In the genomic region with DNA sequence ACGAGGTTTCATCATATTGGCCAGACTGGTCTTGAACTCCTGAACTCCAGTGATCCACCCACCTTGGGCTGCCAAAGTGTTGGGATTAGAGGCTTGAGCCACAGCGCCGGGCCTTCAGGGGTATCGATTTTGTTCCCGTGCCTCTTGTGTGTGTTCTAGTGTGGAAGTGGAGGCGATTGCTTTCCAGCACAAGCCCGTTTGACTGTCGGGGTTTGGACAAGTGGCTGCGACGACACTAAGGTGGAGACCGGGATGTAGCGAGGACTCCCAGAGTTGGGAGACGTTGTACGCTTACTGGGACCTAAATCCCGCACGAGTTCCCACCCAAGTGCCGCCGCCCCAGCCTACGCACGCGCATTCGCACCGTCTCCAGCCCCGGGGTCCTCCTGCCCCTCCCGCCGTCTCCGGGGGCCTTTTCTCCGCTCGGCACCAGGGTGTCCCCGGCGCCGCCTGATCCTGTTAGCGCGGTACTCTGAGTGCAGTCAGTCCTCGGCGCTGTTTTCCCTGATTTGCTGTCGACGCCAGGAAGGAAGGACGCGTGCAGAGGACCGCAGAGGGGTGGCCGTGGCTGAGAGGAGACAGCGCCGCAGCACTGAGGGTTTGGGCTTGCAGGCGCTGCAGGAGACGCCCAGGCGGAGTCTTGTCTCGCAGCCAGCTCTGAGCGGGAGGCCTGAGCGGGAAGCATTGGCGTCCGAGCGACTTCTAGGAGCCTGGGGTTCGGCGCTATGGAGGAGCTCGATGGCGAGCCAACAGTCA, we compare ENCODE assay signal across 1 cellular context.
A peak's percentile ranks its signal among the peaks of the same experiment; 100 is the strongest.
TF ChIP-seq lines count a peak whose summit lies in the region.

A gene with protein sequence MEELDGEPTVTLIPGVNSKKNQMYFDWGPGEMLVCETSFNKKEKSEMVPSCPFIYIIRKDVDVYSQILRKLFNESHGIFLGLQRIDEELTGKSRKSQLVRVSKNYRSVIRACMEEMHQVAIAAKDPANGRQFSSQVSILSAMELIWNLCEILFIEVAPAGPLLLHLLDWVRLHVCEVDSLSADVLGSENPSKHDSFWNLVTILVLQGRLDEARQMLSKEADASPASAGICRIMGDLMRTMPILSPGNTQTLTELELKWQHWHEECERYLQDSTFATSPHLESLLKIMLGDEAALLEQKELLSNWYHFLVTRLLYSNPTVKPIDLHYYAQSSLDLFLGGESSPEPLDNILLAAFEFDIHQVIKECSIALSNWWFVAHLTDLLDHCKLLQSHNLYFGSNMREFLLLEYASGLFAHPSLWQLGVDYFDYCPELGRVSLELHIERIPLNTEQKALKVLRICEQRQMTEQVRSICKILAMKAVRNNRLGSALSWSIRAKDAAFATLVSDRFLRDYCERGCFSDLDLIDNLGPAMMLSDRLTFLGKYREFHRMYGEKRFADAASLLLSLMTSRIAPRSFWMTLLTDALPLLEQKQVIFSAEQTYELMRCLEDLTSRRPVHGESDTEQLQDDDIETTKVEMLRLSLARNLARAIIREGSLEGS (plus strand): TSS at position 643 of the 756 bp plus-strand sequence. CDS start 83 bp downstream, at position 726.

TF ChIP-seq in K562, 482 proteins besides CTCF, POLR2A, EP300 and RAD21 (continued from another document and continues in another):
- TF ChIP-seq, protein P1, sequence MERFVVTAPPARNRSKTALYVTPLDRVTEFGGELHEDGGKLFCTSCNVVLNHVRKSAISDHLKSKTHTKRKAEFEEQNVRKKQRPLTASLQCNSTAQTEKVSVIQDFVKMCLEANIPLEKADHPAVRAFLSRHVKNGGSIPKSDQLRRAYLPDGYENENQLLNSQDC (CRISPR knock-in tag; IDR thresholded peaks at IDR 0.05): no peak; the same call in 1 of the 2 replicates
- TF ChIP-seq ZNF316 (IDR thresholded peaks at IDR 0.05): no peak
- no peak for TF ChIP-seq ZNF785 (CRISPR knock-in tag; IDR thresholded peaks at IDR 0.05)
- no peak; the same call in 1 of the 2 replicates for TF ChIP-seq TEAD4 (IDR thresholded peaks at IDR 0.05; ENCODE audit: low read length)
- no peak for TF ChIP-seq TEAD4 (CRISPR knock-in tag; IDR thresholded peaks at IDR 0.05; ENCODE audit: borderline replicate concordance)
- TF ChIP-seq PTBP1 (IDR thresholded peaks at IDR 0.05; ENCODE audit: low read depth, low read length): no peak
- no peak for TF ChIP-seq ZNF134 (CRISPR knock-in tag; conservative IDR thresholded peaks at IDR 0.05)
- TF ChIP-seq EWSR1 (IDR thresholded peaks at IDR 0.05; ENCODE audit: borderline replicate concordance, low read depth, partially characterized antibody): no peak
- peak in 1 of 2 experiments; percentile 32; a peak in 1 of 4 replicates for TF ChIP-seq KDM4B (IDR thresholded peaks at IDR 0.05; ENCODE audit: borderline replicate concordance in 2 of 2, low read depth in 1 of 2)
- peak; percentile 92 for TF ChIP-seq EP400 (IDR thresholded peaks at IDR 0.05)
- TF ChIP-seq ESRRA (IDR thresholded peaks at IDR 0.05; ENCODE audit: borderline replicate concordance, low read depth): 0 out of 2 replicates have a peak, but pooled peaks have one; percentile 41
- no peak for TF ChIP-seq IRF2 (CRISPR knock-in tag; IDR thresholded peaks at IDR 0.05)
- peak; percentile 10; the same call in 1 of the 2 replicates for TF ChIP-seq MAFK (IDR thresholded peaks at IDR 0.05; ENCODE audit: low read length)
- peak; percentile 28; the same call in 1 of the 2 replicates for TF ChIP-seq ZNF212 (CRISPR knock-in tag; IDR thresholded peaks at IDR 0.05)
- no peak for TF ChIP-seq ZNF695 (CRISPR knock-in tag; IDR thresholded peaks at IDR 0.05)
- TF ChIP-seq ZNF583 (CRISPR knock-in tag; IDR thresholded peaks at IDR 0.05): no peak
- TF ChIP-seq, protein P2, sequence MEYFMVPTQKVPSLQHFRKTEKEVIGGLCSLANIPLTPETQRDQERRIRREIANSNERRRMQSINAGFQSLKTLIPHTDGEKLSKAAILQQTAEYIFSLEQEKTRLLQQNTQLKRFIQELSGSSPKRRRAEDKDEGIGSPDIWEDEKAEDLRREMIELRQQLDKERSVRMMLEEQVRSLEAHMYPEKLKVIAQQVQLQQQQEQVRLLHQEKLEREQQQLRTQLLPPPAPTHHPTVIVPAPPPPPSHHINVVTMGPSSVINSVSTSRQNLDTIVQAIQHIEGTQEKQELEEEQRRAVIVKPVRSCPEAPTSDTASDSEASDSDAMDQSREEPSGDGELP (CRISPR knock-in tag; IDR thresholded peaks at IDR 0.05; ENCODE audit: borderline replicate concordance): peak; percentile 81; the same call in 1 of the 2 replicates
- no peak for TF ChIP-seq FOXP1 (CRISPR knock-in tag; IDR thresholded peaks at IDR 0.05)
- TF ChIP-seq, protein P3, sequence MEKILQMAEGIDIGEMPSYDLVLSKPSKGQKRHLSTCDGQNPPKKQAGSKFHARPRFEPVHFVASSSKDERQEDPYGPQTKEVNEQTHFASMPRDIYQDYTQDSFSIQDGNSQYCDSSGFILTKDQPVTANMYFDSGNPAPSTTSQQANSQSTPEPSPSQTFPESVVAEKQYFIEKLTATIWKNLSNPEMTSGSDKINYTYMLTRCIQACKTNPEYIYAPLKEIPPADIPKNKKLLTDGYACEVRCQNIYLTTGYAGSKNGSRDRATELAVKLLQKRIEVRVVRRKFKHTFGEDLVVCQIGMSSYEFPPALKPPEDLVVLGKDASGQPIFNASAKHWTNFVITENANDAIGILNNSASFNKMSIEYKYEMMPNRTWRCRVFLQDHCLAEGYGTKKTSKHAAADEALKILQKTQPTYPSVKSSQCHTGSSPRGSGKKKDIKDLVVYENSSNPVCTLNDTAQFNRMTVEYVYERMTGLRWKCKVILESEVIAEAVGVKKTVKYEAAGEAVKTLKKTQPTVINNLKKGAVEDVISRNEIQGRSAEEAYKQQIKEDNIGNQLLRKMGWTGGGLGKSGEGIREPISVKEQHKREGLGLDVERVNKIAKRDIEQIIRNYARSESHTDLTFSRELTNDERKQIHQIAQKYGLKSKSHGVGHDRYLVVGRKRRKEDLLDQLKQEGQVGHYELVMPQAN (IDR thresholded peaks at IDR 0.05; ENCODE audit: borderline replicate concordance): no peak
- TF ChIP-seq SMARCA5 (IDR thresholded peaks at IDR 0.05): 0 out of 2 replicates have a peak, but pooled peaks have one; percentile 12
- no peak for TF ChIP-seq SPI1 (IDR thresholded peaks at IDR 0.05; ENCODE audit: borderline replicate concordance, low read depth, low read length)
- TF ChIP-seq MTA1 (IDR thresholded peaks at IDR 0.05; ENCODE audit: borderline replicate concordance): peak; percentile 94
- TF ChIP-seq SMAD3 (CRISPR knock-in tag; conservative IDR thresholded peaks at IDR 0.05): no peak
- TF ChIP-seq PTTG1 (tag; IDR thresholded peaks at IDR 0.05; ENCODE audit: low read depth): no peak
- no peak for TF ChIP-seq STAT5B (CRISPR knock-in tag; IDR thresholded peaks at IDR 0.05)
- TF ChIP-seq, protein P4, sequence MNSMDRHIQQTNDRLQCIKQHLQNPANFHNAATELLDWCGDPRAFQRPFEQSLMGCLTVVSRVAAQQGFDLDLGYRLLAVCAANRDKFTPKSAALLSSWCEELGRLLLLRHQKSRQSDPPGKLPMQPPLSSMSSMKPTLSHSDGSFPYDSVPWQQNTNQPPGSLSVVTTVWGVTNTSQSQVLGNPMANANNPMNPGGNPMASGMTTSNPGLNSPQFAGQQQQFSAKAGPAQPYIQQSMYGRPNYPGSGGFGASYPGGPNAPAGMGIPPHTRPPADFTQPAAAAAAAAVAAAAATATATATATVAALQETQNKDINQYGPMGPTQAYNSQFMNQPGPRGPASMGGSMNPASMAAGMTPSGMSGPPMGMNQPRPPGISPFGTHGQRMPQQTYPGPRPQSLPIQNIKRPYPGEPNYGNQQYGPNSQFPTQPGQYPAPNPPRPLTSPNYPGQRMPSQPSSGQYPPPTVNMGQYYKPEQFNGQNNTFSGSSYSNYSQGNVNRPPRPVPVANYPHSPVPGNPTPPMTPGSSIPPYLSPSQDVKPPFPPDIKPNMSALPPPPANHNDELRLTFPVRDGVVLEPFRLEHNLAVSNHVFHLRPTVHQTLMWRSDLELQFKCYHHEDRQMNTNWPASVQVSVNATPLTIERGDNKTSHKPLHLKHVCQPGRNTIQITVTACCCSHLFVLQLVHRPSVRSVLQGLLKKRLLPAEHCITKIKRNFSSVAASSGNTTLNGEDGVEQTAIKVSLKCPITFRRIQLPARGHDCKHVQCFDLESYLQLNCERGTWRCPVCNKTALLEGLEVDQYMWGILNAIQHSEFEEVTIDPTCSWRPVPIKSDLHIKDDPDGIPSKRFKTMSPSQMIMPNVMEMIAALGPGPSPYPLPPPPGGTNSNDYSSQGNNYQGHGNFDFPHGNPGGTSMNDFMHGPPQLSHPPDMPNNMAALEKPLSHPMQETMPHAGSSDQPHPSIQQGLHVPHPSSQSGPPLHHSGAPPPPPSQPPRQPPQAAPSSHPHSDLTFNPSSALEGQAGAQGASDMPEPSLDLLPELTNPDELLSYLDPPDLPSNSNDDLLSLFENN (IDR thresholded peaks at IDR 0.05; ENCODE audit: low read depth in 2 of 2, low read length in 2 of 2): peak in 1 of 2 experiments; percentile 43; a peak in 1 of 4 replicates
- peak in 1 of 2 experiments; percentile 59; a peak in 1 of 4 replicates for TF ChIP-seq TEAD1 (CRISPR knock-in tag; IDR thresholded peaks at IDR 0.05)
- TF ChIP-seq MTA3 (IDR thresholded peaks at IDR 0.05; ENCODE audit: borderline replicate concordance): no peak; the same call in 1 of the 2 replicates
- peak; percentile 39; the same call in 1 of the 2 replicates for TF ChIP-seq GATAD2A (IDR thresholded peaks at IDR 0.05)
- TF ChIP-seq, protein P5, sequence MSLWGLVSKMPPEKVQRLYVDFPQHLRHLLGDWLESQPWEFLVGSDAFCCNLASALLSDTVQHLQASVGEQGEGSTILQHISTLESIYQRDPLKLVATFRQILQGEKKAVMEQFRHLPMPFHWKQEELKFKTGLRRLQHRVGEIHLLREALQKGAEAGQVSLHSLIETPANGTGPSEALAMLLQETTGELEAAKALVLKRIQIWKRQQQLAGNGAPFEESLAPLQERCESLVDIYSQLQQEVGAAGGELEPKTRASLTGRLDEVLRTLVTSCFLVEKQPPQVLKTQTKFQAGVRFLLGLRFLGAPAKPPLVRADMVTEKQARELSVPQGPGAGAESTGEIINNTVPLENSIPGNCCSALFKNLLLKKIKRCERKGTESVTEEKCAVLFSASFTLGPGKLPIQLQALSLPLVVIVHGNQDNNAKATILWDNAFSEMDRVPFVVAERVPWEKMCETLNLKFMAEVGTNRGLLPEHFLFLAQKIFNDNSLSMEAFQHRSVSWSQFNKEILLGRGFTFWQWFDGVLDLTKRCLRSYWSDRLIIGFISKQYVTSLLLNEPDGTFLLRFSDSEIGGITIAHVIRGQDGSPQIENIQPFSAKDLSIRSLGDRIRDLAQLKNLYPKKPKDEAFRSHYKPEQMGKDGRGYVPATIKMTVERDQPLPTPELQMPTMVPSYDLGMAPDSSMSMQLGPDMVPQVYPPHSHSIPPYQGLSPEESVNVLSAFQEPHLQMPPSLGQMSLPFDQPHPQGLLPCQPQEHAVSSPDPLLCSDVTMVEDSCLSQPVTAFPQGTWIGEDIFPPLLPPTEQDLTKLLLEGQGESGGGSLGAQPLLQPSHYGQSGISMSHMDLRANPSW (CRISPR knock-in tag; IDR thresholded peaks at IDR 0.05): peak; percentile 14; the same call in 1 of the 2 replicates
- TF ChIP-seq TRIM28 (IDR thresholded peaks at IDR 0.05): no peak
- TF ChIP-seq, protein P6, sequence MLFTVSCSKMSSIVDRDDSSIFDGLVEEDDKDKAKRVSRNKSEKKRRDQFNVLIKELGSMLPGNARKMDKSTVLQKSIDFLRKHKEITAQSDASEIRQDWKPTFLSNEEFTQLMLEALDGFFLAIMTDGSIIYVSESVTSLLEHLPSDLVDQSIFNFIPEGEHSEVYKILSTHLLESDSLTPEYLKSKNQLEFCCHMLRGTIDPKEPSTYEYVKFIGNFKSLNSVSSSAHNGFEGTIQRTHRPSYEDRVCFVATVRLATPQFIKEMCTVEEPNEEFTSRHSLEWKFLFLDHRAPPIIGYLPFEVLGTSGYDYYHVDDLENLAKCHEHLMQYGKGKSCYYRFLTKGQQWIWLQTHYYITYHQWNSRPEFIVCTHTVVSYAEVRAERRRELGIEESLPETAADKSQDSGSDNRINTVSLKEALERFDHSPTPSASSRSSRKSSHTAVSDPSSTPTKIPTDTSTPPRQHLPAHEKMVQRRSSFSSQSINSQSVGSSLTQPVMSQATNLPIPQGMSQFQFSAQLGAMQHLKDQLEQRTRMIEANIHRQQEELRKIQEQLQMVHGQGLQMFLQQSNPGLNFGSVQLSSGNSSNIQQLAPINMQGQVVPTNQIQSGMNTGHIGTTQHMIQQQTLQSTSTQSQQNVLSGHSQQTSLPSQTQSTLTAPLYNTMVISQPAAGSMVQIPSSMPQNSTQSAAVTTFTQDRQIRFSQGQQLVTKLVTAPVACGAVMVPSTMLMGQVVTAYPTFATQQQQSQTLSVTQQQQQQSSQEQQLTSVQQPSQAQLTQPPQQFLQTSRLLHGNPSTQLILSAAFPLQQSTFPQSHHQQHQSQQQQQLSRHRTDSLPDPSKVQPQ (CRISPR knock-in tag; IDR thresholded peaks at IDR 0.05; ENCODE audit: borderline replicate concordance): no peak
- peak; percentile 43; the same call in 1 of the 2 replicates for TF ChIP-seq HDAC2 (IDR thresholded peaks at IDR 0.05)
- TF ChIP-seq MIER1 (IDR thresholded peaks at IDR 0.05; ENCODE audit: low read depth): no peak
- TF ChIP-seq ZNF224 (CRISPR knock-in tag; IDR thresholded peaks at IDR 0.05): no peak
- no peak for TF ChIP-seq ZNF143 (CRISPR knock-in tag; IDR thresholded peaks at IDR 0.05)
- TF ChIP-seq RBM25 (IDR thresholded peaks at IDR 0.05; ENCODE audit: low read depth, low read length, severe bottlenecking): no peak
- no peak for TF ChIP-seq KLF16 (IDR thresholded peaks at IDR 0.05)
- TF ChIP-seq ZNF253 (CRISPR knock-in tag; conservative IDR thresholded peaks at IDR 0.05): no peak
- no peak for TF ChIP-seq NUFIP1 (IDR thresholded peaks at IDR 0.05; ENCODE audit: partially characterized antibody)
- TF ChIP-seq PHTF2 (CRISPR knock-in tag; IDR thresholded peaks at IDR 0.05): no peak
- TF ChIP-seq MCM7 (IDR thresholded peaks at IDR 0.05): no peak
- TF ChIP-seq ZNF766 (CRISPR knock-in tag; conservative IDR thresholded peaks at IDR 0.05): peak; percentile 54; the same call in 1 of the 2 replicates
- TF ChIP-seq NCOR1 (IDR thresholded peaks at IDR 0.05): no peak
- no peak for TF ChIP-seq HDAC3 (IDR thresholded peaks at IDR 0.05; ENCODE audit: borderline replicate concordance, partially characterized antibody)
- no peak for TF ChIP-seq WHSC1 (IDR thresholded peaks at IDR 0.05; ENCODE audit: low read length)
- no peak for TF ChIP-seq ZNF778 (CRISPR knock-in tag; IDR thresholded peaks at IDR 0.05)
- peak; percentile 83 for TF ChIP-seq DIDO1 (tag; IDR thresholded peaks at IDR 0.05; ENCODE audit: low read depth)
- TF ChIP-seq GTF2A2 (tag; IDR thresholded peaks at IDR 0.05): 0 out of 2 replicates have a peak, but pooled peaks have one; percentile 10
- TF ChIP-seq EGR1 (conservative IDR thresholded peaks at IDR 0.05): peak; percentile 42
- TF ChIP-seq BRD9 (IDR thresholded peaks at IDR 0.05; ENCODE audit: low read depth, partially characterized antibody): no peak
- no peak for TF ChIP-seq HDGF (IDR thresholded peaks at IDR 0.05)
- TF ChIP-seq TFAM (CRISPR knock-in tag; conservative IDR thresholded peaks at IDR 0.05): no peak
